ENCODE assay signal across 1 cellular context in the genomic region with DNA sequence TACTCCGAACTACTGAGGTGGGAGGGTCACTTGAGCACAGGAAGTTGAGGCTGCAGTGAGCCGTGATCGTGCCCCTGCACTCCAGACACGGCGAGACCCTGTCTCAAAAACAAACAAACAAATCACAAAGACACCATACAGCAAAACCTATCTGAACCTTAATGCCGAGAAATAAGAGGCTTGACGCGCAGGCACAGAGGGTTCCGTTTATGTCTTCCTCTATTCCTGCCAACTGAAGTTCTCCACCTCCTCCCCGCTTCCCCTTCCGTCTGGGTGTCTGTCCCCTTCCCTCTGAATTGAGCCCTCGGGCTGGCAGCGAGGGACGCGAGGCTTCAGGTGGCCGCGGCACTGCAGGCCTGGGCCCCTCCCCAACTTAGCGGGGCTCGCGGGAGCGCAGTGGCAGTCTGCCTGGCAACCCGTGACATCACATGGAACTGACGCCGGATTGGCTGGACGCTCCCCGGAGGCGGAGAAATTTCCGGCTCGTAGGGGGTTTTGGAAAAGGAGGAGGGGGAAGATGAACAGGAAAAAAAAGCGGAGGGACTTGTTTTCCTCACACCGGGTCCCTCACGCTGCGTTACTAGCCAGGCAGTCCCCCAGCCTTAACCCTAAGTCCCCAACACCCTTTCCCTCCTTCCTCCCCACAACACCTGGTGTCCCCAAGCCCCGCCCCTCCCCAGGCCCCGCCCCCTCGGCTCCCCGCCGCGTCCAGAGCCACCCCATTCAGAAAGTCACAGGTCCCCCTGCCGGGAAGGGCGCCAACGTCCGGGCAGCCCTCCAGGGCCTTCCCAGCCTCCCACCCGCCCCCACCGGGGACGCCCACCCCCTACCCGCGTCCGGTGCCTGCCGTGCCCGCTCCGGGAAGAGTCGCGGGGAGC.
A peak's percentile ranks its signal among the peaks of the same experiment; 100 is the strongest.
TF ChIP-seq lines count a peak whose summit lies in the region.

No MANE protein-coding gene starts in this region.

TF ChIP-seq in HepG2, 621 proteins besides CTCF, POLR2A, EP300 and RAD21 (continued from another document and continues in another):
- no peak for TF ChIP-seq MNT (IDR thresholded peaks at IDR 0.05)
- TF ChIP-seq, protein P1, sequence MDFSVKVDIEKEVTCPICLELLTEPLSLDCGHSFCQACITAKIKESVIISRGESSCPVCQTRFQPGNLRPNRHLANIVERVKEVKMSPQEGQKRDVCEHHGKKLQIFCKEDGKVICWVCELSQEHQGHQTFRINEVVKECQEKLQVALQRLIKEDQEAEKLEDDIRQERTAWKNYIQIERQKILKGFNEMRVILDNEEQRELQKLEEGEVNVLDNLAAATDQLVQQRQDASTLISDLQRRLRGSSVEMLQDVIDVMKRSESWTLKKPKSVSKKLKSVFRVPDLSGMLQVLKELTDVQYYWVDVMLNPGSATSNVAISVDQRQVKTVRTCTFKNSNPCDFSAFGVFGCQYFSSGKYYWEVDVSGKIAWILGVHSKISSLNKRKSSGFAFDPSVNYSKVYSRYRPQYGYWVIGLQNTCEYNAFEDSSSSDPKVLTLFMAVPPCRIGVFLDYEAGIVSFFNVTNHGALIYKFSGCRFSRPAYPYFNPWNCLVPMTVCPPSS (IDR thresholded peaks at IDR 0.05), result no peak
- peak; percentile 33; the same call in 1 of the 2 replicates for TF ChIP-seq TBX2 (CRISPR knock-in tag; IDR thresholded peaks at IDR 0.05; ENCODE audit: borderline replicate concordance)
- no peak for TF ChIP-seq ZNF207 (IDR thresholded peaks at IDR 0.05; ENCODE audit: borderline replicate concordance)
- TF ChIP-seq ZNF556 (CRISPR knock-in tag; IDR thresholded peaks at IDR 0.05; ENCODE audit: borderline replicate concordance), result no peak
- peak; percentile 13; the same call in 1 of the 2 replicates for TF ChIP-seq ZNF768 (CRISPR knock-in tag; IDR thresholded peaks at IDR 0.05)
- TF ChIP-seq ZNF256 (CRISPR knock-in tag; conservative IDR thresholded peaks at IDR 0.05), result no peak
- peak; percentile 26; the same call in 1 of the 2 replicates for TF ChIP-seq REPIN1 (CRISPR knock-in tag; IDR thresholded peaks at IDR 0.05; ENCODE audit: borderline replicate concordance, low read depth)
- no peak for TF ChIP-seq ZNF674 (CRISPR knock-in tag; IDR thresholded peaks at IDR 0.05; ENCODE audit: low read depth)
- no peak for TF ChIP-seq ZNF530 (CRISPR knock-in tag; IDR thresholded peaks at IDR 0.05; ENCODE audit: low read depth)
- TF ChIP-seq, protein P2, sequence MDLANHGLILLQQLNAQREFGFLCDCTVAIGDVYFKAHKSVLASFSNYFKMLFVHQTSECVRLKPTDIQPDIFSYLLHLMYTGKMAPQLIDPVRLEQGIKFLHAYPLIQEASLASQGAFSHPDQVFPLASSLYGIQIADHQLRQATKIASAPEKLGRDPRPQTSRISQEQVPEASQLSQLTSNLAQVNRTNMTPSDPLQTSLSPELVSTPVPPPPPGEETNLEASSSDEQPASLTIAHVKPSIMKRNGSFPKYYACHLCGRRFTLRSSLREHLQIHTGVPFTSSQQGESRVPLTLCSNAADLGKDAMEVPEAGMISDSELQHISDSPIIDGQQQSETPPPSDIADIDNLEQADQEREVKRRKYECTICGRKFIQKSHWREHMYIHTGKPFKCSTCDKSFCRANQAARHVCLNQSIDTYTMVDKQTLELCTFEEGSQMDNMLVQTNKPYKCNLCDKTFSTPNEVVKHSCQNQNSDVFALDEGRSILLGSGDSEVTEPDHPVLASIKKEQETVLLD (CRISPR knock-in tag; IDR thresholded peaks at IDR 0.05; ENCODE audit: low read depth), result no peak
- no peak for TF ChIP-seq ZNF24 (IDR thresholded peaks at IDR 0.05)
- no peak for TF ChIP-seq GMEB1 (CRISPR knock-in tag; IDR thresholded peaks at IDR 0.05; ENCODE audit: borderline replicate concordance)
- TF ChIP-seq, protein P3, sequence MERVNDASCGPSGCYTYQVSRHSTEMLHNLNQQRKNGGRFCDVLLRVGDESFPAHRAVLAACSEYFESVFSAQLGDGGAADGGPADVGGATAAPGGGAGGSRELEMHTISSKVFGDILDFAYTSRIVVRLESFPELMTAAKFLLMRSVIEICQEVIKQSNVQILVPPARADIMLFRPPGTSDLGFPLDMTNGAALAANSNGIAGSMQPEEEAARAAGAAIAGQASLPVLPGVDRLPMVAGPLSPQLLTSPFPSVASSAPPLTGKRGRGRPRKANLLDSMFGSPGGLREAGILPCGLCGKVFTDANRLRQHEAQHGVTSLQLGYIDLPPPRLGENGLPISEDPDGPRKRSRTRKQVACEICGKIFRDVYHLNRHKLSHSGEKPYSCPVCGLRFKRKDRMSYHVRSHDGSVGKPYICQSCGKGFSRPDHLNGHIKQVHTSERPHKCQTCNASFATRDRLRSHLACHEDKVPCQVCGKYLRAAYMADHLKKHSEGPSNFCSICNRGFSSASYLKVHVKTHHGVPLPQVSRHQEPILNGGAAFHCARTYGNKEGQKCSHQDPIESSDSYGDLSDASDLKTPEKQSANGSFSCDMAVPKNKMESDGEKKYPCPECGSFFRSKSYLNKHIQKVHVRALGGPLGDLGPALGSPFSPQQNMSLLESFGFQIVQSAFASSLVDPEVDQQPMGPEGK (CRISPR knock-in tag; IDR thresholded peaks at IDR 0.05), result peak; percentile 85
- TF ChIP-seq, protein P4, sequence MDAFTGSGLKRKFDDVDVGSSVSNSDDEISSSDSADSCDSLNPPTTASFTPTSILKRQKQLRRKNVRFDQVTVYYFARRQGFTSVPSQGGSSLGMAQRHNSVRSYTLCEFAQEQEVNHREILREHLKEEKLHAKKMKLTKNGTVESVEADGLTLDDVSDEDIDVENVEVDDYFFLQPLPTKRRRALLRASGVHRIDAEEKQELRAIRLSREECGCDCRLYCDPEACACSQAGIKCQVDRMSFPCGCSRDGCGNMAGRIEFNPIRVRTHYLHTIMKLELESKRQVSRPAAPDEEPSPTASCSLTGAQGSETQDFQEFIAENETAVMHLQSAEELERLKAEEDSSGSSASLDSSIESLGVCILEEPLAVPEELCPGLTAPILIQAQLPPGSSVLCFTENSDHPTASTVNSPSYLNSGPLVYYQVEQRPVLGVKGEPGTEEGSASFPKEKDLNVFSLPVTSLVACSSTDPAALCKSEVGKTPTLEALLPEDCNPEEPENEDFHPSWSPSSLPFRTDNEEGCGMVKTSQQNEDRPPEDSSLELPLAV (CRISPR knock-in tag; conservative IDR thresholded peaks at IDR 0.05; ENCODE audit: low read depth), result no peak
- TF ChIP-seq ZNF282 (IDR thresholded peaks at IDR 0.05; ENCODE audit: partially characterized antibody), result no peak
- TF ChIP-seq MED1 (CRISPR knock-in tag; IDR thresholded peaks at IDR 0.05), result no peak
- TF ChIP-seq PRMT3 (CRISPR knock-in tag; IDR thresholded peaks at IDR 0.05; ENCODE audit: borderline replicate concordance, low read depth), result no peak
- no peak for TF ChIP-seq POLR2AphosphoS5 (IDR thresholded peaks at IDR 0.05; ENCODE audit: low read depth, low read length)
- TF ChIP-seq SMAD1 (CRISPR knock-in tag; IDR thresholded peaks at IDR 0.05; ENCODE audit: borderline replicate concordance, low read depth), result no peak
- TF ChIP-seq HOXA5 (CRISPR knock-in tag; IDR thresholded peaks at IDR 0.05), result 0 out of 2 replicates have a peak, but pooled peaks have one; percentile 14
- no peak for TF ChIP-seq TRAFD1 (CRISPR knock-in tag; IDR thresholded peaks at IDR 0.05; ENCODE audit: borderline replicate concordance)
- TF ChIP-seq ZNF891 (CRISPR knock-in tag; IDR thresholded peaks at IDR 0.05), result 0 out of 2 replicates have a peak, but pooled peaks have one; percentile 28
- TF ChIP-seq ZNF839 (CRISPR knock-in tag; IDR thresholded peaks at IDR 0.05; ENCODE audit: borderline replicate concordance), result peak; percentile 71; the same call in 1 of the 2 replicates
- no peak for TF ChIP-seq RXRB (CRISPR knock-in tag; IDR thresholded peaks at IDR 0.05; ENCODE audit: borderline replicate concordance)
- no peak for TF ChIP-seq TEAD2 (CRISPR knock-in tag; IDR thresholded peaks at IDR 0.05)
- no peak for TF ChIP-seq RELA (CRISPR knock-in tag; IDR thresholded peaks at IDR 0.05)
- TF ChIP-seq ZFP91 (CRISPR knock-in tag; IDR thresholded peaks at IDR 0.05; ENCODE audit: borderline replicate concordance), result peak; percentile 14; the same call in 1 of the 2 replicates
- TF ChIP-seq ZNF264 (CRISPR knock-in tag; IDR thresholded peaks at IDR 0.05), result no peak
- TF ChIP-seq, protein P5, sequence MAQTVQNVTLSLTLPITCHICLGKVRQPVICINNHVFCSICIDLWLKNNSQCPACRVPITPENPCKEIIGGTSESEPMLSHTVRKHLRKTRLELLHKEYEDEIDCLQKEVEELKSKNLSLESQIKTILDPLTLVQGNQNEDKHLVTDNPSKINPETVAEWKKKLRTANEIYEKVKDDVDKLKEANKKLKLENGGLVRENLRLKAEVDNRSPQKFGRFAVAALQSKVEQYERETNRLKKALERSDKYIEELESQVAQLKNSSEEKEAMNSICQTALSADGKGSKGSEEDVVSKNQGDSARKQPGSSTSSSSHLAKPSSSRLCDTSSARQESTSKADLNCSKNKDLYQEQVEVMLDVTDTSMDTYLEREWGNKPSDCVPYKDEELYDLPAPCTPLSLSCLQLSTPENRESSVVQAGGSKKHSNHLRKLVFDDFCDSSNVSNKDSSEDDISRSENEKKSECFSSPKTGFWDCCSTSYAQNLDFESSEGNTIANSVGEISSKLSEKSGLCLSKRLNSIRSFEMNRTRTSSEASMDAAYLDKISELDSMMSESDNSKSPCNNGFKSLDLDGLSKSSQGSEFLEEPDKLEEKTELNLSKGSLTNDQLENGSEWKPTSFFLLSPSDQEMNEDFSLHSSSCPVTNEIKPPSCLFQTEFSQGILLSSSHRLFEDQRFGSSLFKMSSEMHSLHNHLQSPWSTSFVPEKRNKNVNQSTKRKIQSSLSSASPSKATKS (CRISPR knock-in tag; IDR thresholded peaks at IDR 0.05), result no peak
- peak; percentile 62; the same call in 1 of the 2 replicates for TF ChIP-seq SP4 (CRISPR knock-in tag; IDR thresholded peaks at IDR 0.05)
- no peak for TF ChIP-seq TBL1XR1 (IDR thresholded peaks at IDR 0.05; ENCODE audit: borderline replicate concordance, low read length, partially characterized antibody)
- TF ChIP-seq SPEN (CRISPR knock-in tag; IDR thresholded peaks at IDR 0.05; ENCODE audit: low read depth), result peak; percentile 37; the same call in 1 of the 2 replicates
- TF ChIP-seq SP1 (IDR thresholded peaks at IDR 0.05), result no peak
- TF ChIP-seq SP1 (CRISPR knock-in tag; IDR thresholded peaks at IDR 0.05), result no peak
- TF ChIP-seq ZNF138 (CRISPR knock-in tag; IDR thresholded peaks at IDR 0.05; ENCODE audit: low read depth), result no peak
- TF ChIP-seq ZBTB46 (CRISPR knock-in tag; IDR thresholded peaks at IDR 0.05; ENCODE audit: borderline replicate concordance), result no peak
- no peak for TF ChIP-seq MEF2D (CRISPR knock-in tag; IDR thresholded peaks at IDR 0.05)
- TF ChIP-seq BORCS8-MEF2B (CRISPR knock-in tag; IDR thresholded peaks at IDR 0.05), result peak; percentile 52; the same call in 1 of the 2 replicates
- 0 out of 2 replicates have a peak, but pooled peaks have one; percentile 49 for TF ChIP-seq YEATS2 (CRISPR knock-in tag; IDR thresholded peaks at IDR 0.05; ENCODE audit: borderline replicate concordance)
